In genomic region chr10:75910032-75910431, GRCh38 we compare ENCODE assay signal across 10 cellular contexts.
DNase-seq lines count a peak whose midpoint lies in the region; ATAC-seq and TF ChIP-seq lines count a peak whose summit lies in the region.
"Had no signal": no experiment of that assay in that cellular context is flagged by ENCODE, and none has a peak within 500 bp of the region (broad histone marks: within the 10 kb centered on the region; RNA-seq: fewer than 3 reads in every experiment).

No MANE protein-coding gene starts in this region.

- TF ChIP-seq CTCF in BE2C (IDR thresholded peaks at IDR 0.05; ENCODE audit: low read depth, low read length) (peak; percentile 44), dorsolateral prefrontal cortex (IDR thresholded peaks at IDR 0.05 in 54 of 56, conservative IDR thresholded peaks at IDR 0.05 in 2 of 56; ENCODE audit: low read depth in 1 of 56, partially characterized antibody in 56 of 56) (peak in 53 of 56 donors; percentile 16 to 64 (median 46)), neural crest cell (conservative IDR thresholded peaks at IDR 0.05) (peak; percentile 61), GM13977 (IDR thresholded peaks at IDR 0.05; ENCODE audit: extremely low read depth, insufficient read depth, missing control alignments) (no peak)

- no peaks in the 10 kb centered on the region for H3K36me3 ChIP-seq in BE2C
- H3K36me3 ChIP-seq: SJSA1 had no signal

- H3K4me1 ChIP-seq in BE2C, result no peaks in the 10 kb centered on the region
- H3K4me1 ChIP-seq: SJSA1 had no signal

- H3K27me3 Mint-ChIP-seq in neural crest cell (ENCODE audit: low read depth), result no peaks in the 10 kb centered on the region
- H3K27me3 Mint-ChIP-seq: stimulated activated memory B cell treated with anti-CD40 and anti-IgM and Interleukin-4, amounts not matched to agents 10 μg/mL and 1 μg/mL and 100 μg/mL, for 72 hours had no signal

- H3K9me3 ChIP-seq in BE2C, result no peaks in the 10 kb centered on the region
- H3K9me3 ChIP-seq: SJSA1 had no signal

- H3K4me3 ChIP-seq in BE2C (ENCODE audit: low read depth, low read length), result no peak overlapping the region
- no peak overlapping the region for H3K4me3 ChIP-seq in dorsolateral prefrontal cortex
- H3K4me3 ChIP-seq: SJSA1 had no signal

- H3K27ac Mint-ChIP-seq in neural crest cell (ENCODE audit: unreplicated experiment), result no peak overlapping the region
- H3K27ac Mint-ChIP-seq: stimulated activated memory B cell treated with anti-CD40 and anti-IgM and Interleukin-4, amounts not matched to agents 10 μg/mL and 1 μg/mL and 100 μg/mL, for 72 hours had no signal

- DNase-seq in BE2C (no peak), LoVo (ENCODE audit: low spot score) (peak; percentile 1), dorsolateral prefrontal cortex (no peak), neural crest cell (ENCODE audit: low read depth, low spot score) (no peak), HPDE6-E6E7 (ENCODE audit: extremely low spot score) (no peak), NCI-H2171 treated with DMSO at 0.1 percent for 48 hours (lab: John Stamatoyannopoulos, UW) (no peak), GM13977 (ENCODE audit: low spot score) (no peak)

- no peaks in the 10 kb centered on the region for H3K9me3 Mint-ChIP-seq in neural crest cell
- H3K9me3 Mint-ChIP-seq: stimulated activated memory B cell treated with anti-CD40 and anti-IgM and Interleukin-4, amounts not matched to agents 10 μg/mL and 1 μg/mL and 100 μg/mL, for 72 hours had no signal

- H3K4me1 Mint-ChIP-seq in neural crest cell, result peaks cover 8% of the 10 kb centered on the region
- H3K4me1 Mint-ChIP-seq: stimulated activated memory B cell treated with anti-CD40 and anti-IgM and Interleukin-4, amounts not matched to agents 10 μg/mL and 1 μg/mL and 100 μg/mL, for 72 hours had no signal

- no peaks in the 10 kb centered on the region for H3K36me3 Mint-ChIP-seq in neural crest cell (ENCODE audit: low read depth)
- H3K36me3 Mint-ChIP-seq: stimulated activated memory B cell treated with anti-CD40 and anti-IgM and Interleukin-4, amounts not matched to agents 10 μg/mL and 1 μg/mL and 100 μg/mL, for 72 hours had no signal

- intact Hi-C loops in dorsolateral prefrontal cortex (cut with DNase I), result loop anchor here in 1 of 2 donors (10.0 kb wide), 1 partner anchor 505 kb away; the partner anchor contains the start of gene ZNF503

- in situ Hi-C loops in GM13977 (cut with MboI; ENCODE audit: low pct_unique_long_range_greater_than_20kb, low sequenced_read_pairs, unreplicated experiment), result no loop called here

- ATAC-seq in GM19467 (IDR thresholded peaks at IDR 0.05; ENCODE audit: unreplicated experiment), result no peak
- ATAC-seq: stimulated activated memory B cell treated with anti-CD40 and anti-IgM and Interleukin-4, amounts not matched to agents 10 μg/mL and 1 μg/mL and 100 μg/mL, for 72 hours had no signal

- H3K4me3 Mint-ChIP-seq in neural crest cell, result no peak overlapping the region
- H3K4me3 Mint-ChIP-seq: stimulated activated memory B cell treated with anti-CD40 and anti-IgM and Interleukin-4, amounts not matched to agents 10 μg/mL and 1 μg/mL and 100 μg/mL, for 72 hours had no signal

- H3K27ac ChIP-seq in dorsolateral prefrontal cortex, result no peak overlapping the region
- H3K27ac ChIP-seq: SJSA1 had no signal

- H3K27me3 ChIP-seq in BE2C (no peaks in the 10 kb centered on the region), dorsolateral prefrontal cortex (peaks cover 0 to 16% (median 0%) of the 10 kb centered on the region in 45 donors)
- H3K27me3 ChIP-seq: SJSA1 had no signal
